Comparison of ENCODE assay signal across 13 cellular contexts in the genomic region with DNA sequence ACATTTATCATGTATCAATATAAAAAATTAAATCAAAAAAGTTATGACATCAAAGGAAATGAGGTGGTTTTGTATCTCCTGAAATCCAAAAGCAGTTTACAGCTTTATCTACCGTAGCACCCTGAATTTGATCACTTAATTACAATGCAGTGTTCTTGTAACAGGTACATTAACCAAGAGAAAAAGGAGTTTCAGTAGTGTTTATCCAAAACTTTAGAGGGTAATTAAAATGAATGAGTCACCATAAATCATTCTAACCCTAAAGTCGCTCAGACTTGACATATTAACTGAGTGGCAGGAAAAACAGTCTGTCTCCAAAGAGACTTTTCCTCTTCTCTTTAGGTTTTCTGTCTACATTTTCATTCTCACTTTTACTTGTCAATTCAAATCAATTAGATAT.
A peak's percentile ranks its signal among the peaks of the same experiment; 100 is the strongest.
DNase-seq lines count a peak whose midpoint lies in the region; ATAC-seq and TF ChIP-seq lines count a peak whose summit lies in the region.
"Had no signal": no experiment of that assay in that cellular context is flagged by ENCODE, and none has a peak within 500 bp of the region (broad histone marks: within the 10 kb centered on the region; RNA-seq: fewer than 3 reads in every experiment).

No MANE protein-coding gene starts in this region.

- H3K27ac ChIP-seq in left lung: no peak overlapping the region

- intact Hi-C loops in left lung (cut with DNase I): no loop called here

- ATAC-seq in left lung: peak; percentile 67
- no peak for ATAC-seq in GM18858 (IDR thresholded peaks at IDR 0.05; ENCODE audit: unreplicated experiment)
- ATAC-seq: Right ventricle myocardium inferior had no signal

- peak; percentile 14 for DNase-seq in NCI-H2171 treated with DMSO at 0.1 percent for 48 hours (lab: John Stamatoyannopoulos, UW)
- DNase-seq in NCI-H2171 (lab: John Stamatoyannopoulos, UW): no peak
- peak; percentile 14 for DNase-seq in LoVo (ENCODE audit: low spot score)
- peak; percentile 88 for DNase-seq in NCI-H69 (lab: John Stamatoyannopoulos, UW)
- no peak for DNase-seq in left lung
- DNase-seq in putamen (ENCODE audit: low spot score): no peak
- no peak for DNase-seq in HuH-7.5 (ENCODE audit: low spot score)
- DNase-seq: C1 segment of cervical spinal cord; NK-92 treated with Interleukin-12 subunit alpha and Interleukin-12 subunit beta, amount 100 ng/mL, for 24 hours; SK-N-SH; T-helper 1 cell had no signal

- H3K27me3 ChIP-seq in left lung: no peaks in the 10 kb centered on the region

- TF ChIP-seq CTCF in left lung (IDR thresholded peaks at IDR 0.05): no peak

- H3K36me3 ChIP-seq in left lung: no peaks in the 10 kb centered on the region

- H3K4me3 ChIP-seq in left lung: no peak overlapping the region

- H3K9me3 ChIP-seq in left lung: no peaks in the 10 kb centered on the region
- H3K9me3 ChIP-seq: SK-N-SH had no signal

- no peaks in the 10 kb centered on the region for H3K4me1 ChIP-seq in left lung

Comparison
In these comparisons a context has a peak if more than half of its experiments do, and no peak if none do; other contexts are left out.
1. DNase-seq: peak in NCI-H2171 treated with DMSO at 0.1 percent for 48 hours (single experiment), LoVo (single experiment) and NCI-H69 (single experiment); none in NCI-H2171 (single experiment), left lung (0 of 2), putamen (single experiment) and HuH-7.5 (single experiment).